In the genomic region with DNA sequence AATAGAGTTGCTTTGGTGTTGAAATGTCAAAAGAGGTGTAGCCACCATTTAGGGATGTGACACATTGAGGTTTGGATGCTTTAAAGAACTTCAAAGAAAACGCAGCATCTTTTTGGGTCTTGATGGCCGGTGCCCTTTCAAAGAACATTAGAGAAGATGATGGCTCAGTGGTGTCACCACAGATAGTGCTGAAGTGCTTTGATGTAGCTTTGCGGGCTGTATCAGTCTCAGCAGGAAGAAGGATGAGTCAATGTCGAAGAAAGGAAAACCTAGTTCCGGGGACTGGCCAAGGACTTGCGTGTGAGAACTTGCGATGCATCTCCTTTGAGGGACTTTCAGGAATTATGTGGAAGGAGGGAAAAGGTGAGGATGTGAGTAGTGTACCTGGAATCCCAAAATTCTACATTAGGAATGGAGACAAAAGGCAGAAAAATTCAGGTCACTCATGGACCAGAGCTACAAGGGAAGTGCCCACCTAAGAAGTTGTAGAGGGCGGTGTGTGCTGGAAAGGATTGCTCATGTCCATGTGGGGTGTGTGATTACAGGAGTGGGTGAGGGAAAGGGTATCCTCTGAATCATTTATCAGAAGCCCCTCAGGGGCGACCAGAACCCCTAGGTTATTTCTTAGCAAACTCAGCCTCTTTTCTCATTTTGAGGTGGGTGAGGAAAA, we compare ENCODE assay signal across 8 cellular contexts.
DNase-seq lines count a peak whose midpoint lies in the region; ATAC-seq lines count a peak whose summit lies in the region.

No MANE protein-coding gene starts in this region.

- peak; percentile 60 for ATAC-seq in GM18502 (IDR thresholded peaks at IDR 0.05; ENCODE audit: poor library complexity, unreplicated experiment)
- peak; percentile 63 for ATAC-seq in HG02852 (IDR thresholded peaks at IDR 0.05; ENCODE audit: unreplicated experiment)

- in situ Hi-C loops in KBM-7 (cut with MboI; ENCODE audit: low pct_unique_long_range_greater_than_20kb, low sequenced_read_pairs): no loop called here

- DNase-seq in T follicular helper cell (ENCODE audit: low read depth) (peak; percentile 53), KBM-7 (no peak), posterior cingulate gyrus (no peak), NCI-H510A treated with DMSO at 0.1 percent for 48 hours (lab: John Stamatoyannopoulos, UW) (no peak)
- DNase-seq in activated naive CD8-positive, alpha-beta T cell treated with anti-CD3 and anti-CD28 coated beads, Interleukin-2, amount 50 U/mL, for 16 hours (ENCODE audit: low read depth, low spot score): peak; percentile 55
- DNase-seq in stimulated activated naive CD4-positive, alpha-beta T cell (lab: John Stamatoyannopoulos, UW): peak; percentile 18 to 56 (median 44)

- intact Hi-C loops in posterior cingulate gyrus (cut with DNase I): no loop called here

Comparison
In these comparisons a context has a peak if more than half of its experiments do, and no peak if none do; other contexts are left out.
1. DNase-seq: peak in T follicular helper cell (single experiment), activated naive CD8-positive, alpha-beta T cell treated with anti-CD3 and anti-CD28 coated beads, Interleukin-2, amount 50 U/mL, for 16 hours (single experiment) and stimulated activated naive CD4-positive, alpha-beta T cell (6 of 6); none in KBM-7 (single experiment), posterior cingulate gyrus (0 of 10) and NCI-H510A treated with DMSO at 0.1 percent for 48 hours (single experiment).